ENCODE assay signal across 8 cellular contexts in the genomic region with DNA sequence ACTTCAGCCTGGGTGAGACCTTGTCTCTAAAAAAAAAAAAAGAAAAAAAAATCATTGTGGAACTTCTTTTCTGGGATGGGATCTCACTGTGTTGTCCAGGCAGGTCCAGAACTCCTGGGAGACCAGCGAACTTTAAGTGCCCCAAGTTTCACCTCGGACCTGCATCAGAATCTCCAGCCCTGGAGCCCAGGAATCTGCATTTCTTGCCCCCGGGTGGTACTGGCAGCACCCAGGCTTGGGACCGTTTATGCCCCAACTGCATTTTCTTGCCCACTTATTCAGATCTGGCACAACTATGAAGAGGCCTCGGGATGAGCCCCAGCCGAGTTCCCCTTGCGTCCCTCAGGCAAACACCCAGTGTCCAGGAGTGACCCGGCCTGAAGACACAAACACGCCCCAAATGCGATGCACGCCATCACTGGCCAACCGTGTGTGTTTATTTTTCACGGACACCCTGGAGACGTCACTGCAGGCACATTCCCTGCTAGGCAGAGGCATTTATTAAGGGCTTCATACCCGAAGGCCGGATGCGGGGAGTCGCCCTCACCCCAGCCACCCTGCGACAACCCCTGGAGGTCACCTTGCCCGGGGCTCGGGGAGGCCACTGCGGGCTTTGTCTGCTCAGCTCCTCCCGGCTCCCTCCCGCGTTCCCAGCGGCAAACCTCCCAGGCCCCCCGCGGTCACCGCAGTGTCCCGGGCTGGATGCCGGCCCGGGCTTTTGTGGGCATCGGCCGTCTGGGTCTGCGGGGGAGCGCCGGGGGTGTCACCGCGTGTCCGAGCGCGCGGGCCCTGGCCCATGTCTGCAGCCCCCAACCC. TPM values are rescaled to one million over a fixed set of nuclear protein-coding genes. Genes with fewer than 3 reads are reported as not detected.
DNase-seq lines count a peak whose midpoint lies in the region; ATAC-seq and TF ChIP-seq lines count a peak whose summit lies in the region.

No MANE protein-coding gene starts in this region.

- H3K4me1 ChIP-seq in esophagus muscularis mucosa: peaks cover 12 to 25% (median 19%) of the 10 kb centered on the region in 4 donors

- H3K36me3 ChIP-seq in esophagus muscularis mucosa: no peaks in the 10 kb centered on the region

- TF ChIP-seq EP300 in esophagus muscularis mucosa (IDR thresholded peaks at IDR 0.05): no peak

- peaks cover 7% of the 10 kb centered on the region for H3K4me1 Mint-ChIP-seq in activated naive CD4-positive, alpha-beta T cell treated with anti-CD3 and anti-CD28 coated beads, Interleukin-2, amount 50 U/mL, for 24 hours

- H3K27ac ChIP-seq in esophagus muscularis mucosa (replicated peaks in 1 of 4): peak overlapping the region; percentile 80 to 84 (median 82)

- no peaks in the 10 kb centered on the region for H3K36me3 Mint-ChIP-seq in activated naive CD4-positive, alpha-beta T cell treated with anti-CD3 and anti-CD28 coated beads, Interleukin-2, amount 50 U/mL, for 24 hours

- intact Hi-C loops in esophagus muscularis mucosa (cut with DNase I): no loop called here

- no peaks in the 10 kb centered on the region for H3K9me3 ChIP-seq in esophagus muscularis mucosa

- H3K4me3 Mint-ChIP-seq in activated naive CD4-positive, alpha-beta T cell treated with anti-CD3 and anti-CD28 coated beads, Interleukin-2, amount 50 U/mL, for 24 hours: peak overlapping the region; percentile 39

- DNase-seq in activated naive CD4-positive, alpha-beta T cell (lab: John Stamatoyannopoulos, UW): no peak
- DNase-seq in SW 1271 (lab: John Stamatoyannopoulos, UW) (peak; percentile 26 to 66), esophagus muscularis mucosa (ENCODE audit: extremely low spot score) (no peak), myocyte (ENCODE audit: low read depth) (peak; percentile 70)
- DNase-seq in activated effector memory CD4-positive, alpha-beta T cell treated with Interleukin-2 at 50 U/mL for 16 hours: no peak

- H3K9me3 Mint-ChIP-seq in activated naive CD4-positive, alpha-beta T cell treated with anti-CD3 and anti-CD28 coated beads, Interleukin-2, amount 50 U/mL, for 24 hours: no peaks in the 10 kb centered on the region

- no peaks in the 10 kb centered on the region for H3K27me3 ChIP-seq in esophagus muscularis mucosa

- H3K4me3 ChIP-seq in esophagus muscularis mucosa: peak overlapping the region; percentile 56 to 70 (median 65)

- no peak for TF ChIP-seq CTCF in esophagus muscularis mucosa (IDR thresholded peaks at IDR 0.05)

- H3K27ac Mint-ChIP-seq in activated naive CD4-positive, alpha-beta T cell treated with anti-CD3 and anti-CD28 coated beads, Interleukin-2, amount 50 U/mL, for 24 hours: no peak overlapping the region

- ATAC-seq in GM18511 (IDR thresholded peaks at IDR 0.05; ENCODE audit: unreplicated experiment): no peak
- no peak for ATAC-seq in GM21423 (IDR thresholded peaks at IDR 0.05; ENCODE audit: unreplicated experiment)

- WGBS in esophagus muscularis mucosa: 16% methylated on average over 17 of the region's 43 CpGs

- H3K27me3 Mint-ChIP-seq in activated naive CD4-positive, alpha-beta T cell treated with anti-CD3 and anti-CD28 coated beads, Interleukin-2, amount 50 U/mL, for 24 hours: peaks cover 10% of the 10 kb centered on the region

- TF ChIP-seq POLR2A in esophagus muscularis mucosa (IDR thresholded peaks at IDR 0.05; ENCODE audit: low read depth): no peak

RNA-seq across cellular contexts. Expression of a gene that starts 0.7 kb away (rescaled TPM):
- total RNA-seq in esophagus muscularis mucosa: 1 to 10 TPM; 1.8 to 7.2 (median 4.2) TPM
- total RNA-seq in myocyte: 2.3 and 2.4 TPM in 2 replicates
- polyA plus RNA-seq in myocyte (2012): 2.6 TPM

RNA-seq across cellular contexts. Expression of a gene that starts 11.1 kb away (rescaled TPM):
- total RNA-seq in esophagus muscularis mucosa (1 to 10 TPM in 2 of 4 donors, under 1 TPM in 2; 0.17 to 3.0 (median 0.95) TPM), myocyte (3.0 and 4.4 TPM in 2 replicates)
- 3.3 TPM for polyA plus RNA-seq in myocyte (2012)

RNA-seq across cellular contexts. Expression of a gene that starts 45.8 kb away (rescaled TPM):
- total RNA-seq in esophagus muscularis mucosa: 100 to 1,000 TPM; 126 to 151 (median 137) TPM
- total RNA-seq in myocyte: 169 and 183 TPM in 2 replicates
- polyA plus RNA-seq in myocyte (2012): 206 TPM

Comparison
In these comparisons a context has a peak if more than half of its experiments do, and no peak if none do; other contexts are left out.
1. DNase-seq: peak in SW 1271 (2 of 2) and myocyte (single experiment); none in activated naive CD4-positive, alpha-beta T cell (0 of 4), esophagus muscularis mucosa (single experiment) and activated effector memory CD4-positive, alpha-beta T cell treated with Interleukin-2 at 50 U/mL for 16 hours (single experiment).